Comparison of ENCODE assay signal across 8 cellular contexts in the genomic region with DNA sequence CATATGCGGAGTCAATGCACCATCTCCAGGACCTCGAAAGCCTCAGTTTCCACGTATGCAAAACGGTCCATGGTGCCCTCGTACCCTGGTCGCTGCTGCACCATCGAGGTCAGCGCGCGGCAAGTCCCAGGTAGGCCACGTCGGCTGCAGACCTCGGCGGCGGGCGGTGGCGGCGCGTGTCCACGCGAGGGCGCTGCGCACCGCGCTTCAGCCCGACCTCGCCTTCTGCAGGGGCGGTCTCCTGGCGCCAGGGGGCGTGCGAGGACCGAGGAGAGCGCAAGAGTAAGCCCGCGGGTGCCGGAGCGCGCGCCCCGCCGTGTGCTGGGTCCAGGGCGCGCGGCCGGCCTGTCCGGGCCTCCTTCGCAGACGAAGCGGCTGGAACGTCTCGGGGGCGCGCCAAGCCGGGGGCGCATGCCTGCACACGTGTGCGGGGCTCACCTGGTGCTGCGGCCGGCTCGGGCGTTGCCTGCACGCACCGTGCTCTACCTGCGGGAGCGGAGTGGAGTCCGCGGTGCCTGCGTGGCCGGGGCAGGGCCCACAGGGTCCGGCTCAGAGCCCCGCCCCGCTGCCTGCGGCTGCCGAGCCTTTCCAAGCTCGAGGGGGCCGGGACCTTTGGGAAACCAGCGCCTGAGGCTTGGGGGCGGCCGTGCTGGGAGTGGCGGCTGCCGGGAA. TPM values are rescaled to one million over a fixed set of nuclear protein-coding genes. Genes with fewer than 3 reads are reported as not detected.
DNase-seq lines count a peak whose midpoint lies in the region; ATAC-seq and TF ChIP-seq lines count a peak whose summit lies in the region.

No MANE protein-coding gene starts in this region.

- H3K9me3 Mint-ChIP-seq in activated CD4-positive, alpha-beta T cell treated with anti-CD3 and anti-CD28 coated beads for 36 hours (ENCODE audit: low read depth) = no peaks in the 10 kb centered on the region

- H3K4me3 Mint-ChIP-seq in activated CD4-positive, alpha-beta T cell treated with anti-CD3 and anti-CD28 coated beads for 36 hours = no peak overlapping the region

- no peaks in the 10 kb centered on the region for H3K27me3 ChIP-seq in colonic mucosa

- DNase-seq in NCI-H524 (lab: John Stamatoyannopoulos, UW) = peak; percentile 11 to 59
- DNase-seq in NCI-H524 treated with DMSO at 0.1 percent for 48 hours (lab: John Stamatoyannopoulos, UW) = no peak
- DNase-seq in NCI-H2107 treated with DMSO at 0.1 percent for 48 hours (lab: John Stamatoyannopoulos, UW; ENCODE audit: unreplicated experiment) = peak; percentile 7
- peak; percentile 93 for DNase-seq in activated CD4-positive, alpha-beta T cell treated with anti-CD3 and anti-CD28 coated beads for 36 hours
- peak; percentile 92 for DNase-seq in colonic mucosa
- peak; percentile 97 for DNase-seq in left kidney (ENCODE audit: low read depth, low spot score)
- DNase-seq in stimulated activated CD4-positive, alpha-beta T cell treated with anti-CD3 and anti-CD28 coated beads, Interleukin-1b, Interleukin-23, amount 100 ng/mL, for 1 hour (ENCODE audit: low read depth in 2 of 2) = peak; percentile 76 to 87

- ATAC-seq in HG02938 (IDR thresholded peaks at IDR 0.05; ENCODE audit: unreplicated experiment) = peak; percentile 83
- ATAC-seq in activated CD4-positive, alpha-beta T cell treated with anti-CD3 and anti-CD28 coated beads for 36 hours = peak; percentile 95

- no peak overlapping the region for H3K27ac ChIP-seq in colonic mucosa

- H3K27me3 Mint-ChIP-seq in activated CD4-positive, alpha-beta T cell treated with anti-CD3 and anti-CD28 coated beads for 36 hours = peaks cover 6% of the 10 kb centered on the region

- peaks cover 3% of the 10 kb centered on the region for H3K36me3 Mint-ChIP-seq in activated CD4-positive, alpha-beta T cell treated with anti-CD3 and anti-CD28 coated beads for 36 hours (ENCODE audit: low read depth)

- no peaks in the 10 kb centered on the region for H3K9me3 ChIP-seq in colonic mucosa

- intact Hi-C loops in activated CD4-positive, alpha-beta T cell treated with anti-CD3 and anti-CD28 coated beads for 36 hours (cut with DNase I, micrococcal nuclease) = loop anchor here (1.0 to 10.0 kb wide), 7 partner anchors 111 to 1685 kb away; partner anchors contain the start of gene TCERG1L (in 1 of the 2)
- intact Hi-C loops in colonic mucosa (cut with DNase I) = loop anchor here (5.0 kb wide), 2 partner anchors 1597 to 1682 kb away; no protein-coding TSS in a partner anchor

- POLR2A ChIA-PET in activated CD4-positive, alpha-beta T cell treated with anti-CD3 and anti-CD28 coated beads for 36 hours (lab: Charles Lee) = no interaction called here

- peaks cover 1% of the 10 kb centered on the region for H3K4me1 Mint-ChIP-seq in activated CD4-positive, alpha-beta T cell treated with anti-CD3 and anti-CD28 coated beads for 36 hours

- CTCF ChIA-PET in activated CD4-positive, alpha-beta T cell treated with anti-CD3 and anti-CD28 coated beads for 36 hours (lab: Charles Lee) = interaction anchor here (0.7 to 1.6 kb wide), 3 partner anchors 20 to 111 kb away, joined by 3 to 4 read pairs (median 3); no protein-coding TSS in a partner anchor

- TF ChIP-seq CTCF in colonic mucosa (IDR thresholded peaks at IDR 0.05) = peak; percentile 100

- H3K36me3 ChIP-seq in colonic mucosa = no peaks in the 10 kb centered on the region

- peak overlapping the region; percentile 63 for H3K4me3 ChIP-seq in colonic mucosa

- H3K4me1 ChIP-seq in colonic mucosa = no peaks in the 10 kb centered on the region

- peak overlapping the region in 1 of 2 donors; percentile 68 for H3K9ac ChIP-seq in colonic mucosa (ENCODE audit: low read depth in 2 of 2, low read length in 2 of 2)

- no peak overlapping the region for H3K27ac Mint-ChIP-seq in activated CD4-positive, alpha-beta T cell treated with anti-CD3 and anti-CD28 coated beads for 36 hours

RNA-seq across cellular contexts. Expression of gene GLRX3, which starts 54.0 kb away (rescaled TPM):
- total RNA-seq in activated CD4-positive, alpha-beta T cell treated with anti-CD3 and anti-CD28 coated beads for 36 hours = 100 to 1,000 TPM; 117 to 123 TPM
- 10 to 100 TPM; 50.0 to 86.5 TPM for total RNA-seq in colonic mucosa
